In the genomic region with DNA sequence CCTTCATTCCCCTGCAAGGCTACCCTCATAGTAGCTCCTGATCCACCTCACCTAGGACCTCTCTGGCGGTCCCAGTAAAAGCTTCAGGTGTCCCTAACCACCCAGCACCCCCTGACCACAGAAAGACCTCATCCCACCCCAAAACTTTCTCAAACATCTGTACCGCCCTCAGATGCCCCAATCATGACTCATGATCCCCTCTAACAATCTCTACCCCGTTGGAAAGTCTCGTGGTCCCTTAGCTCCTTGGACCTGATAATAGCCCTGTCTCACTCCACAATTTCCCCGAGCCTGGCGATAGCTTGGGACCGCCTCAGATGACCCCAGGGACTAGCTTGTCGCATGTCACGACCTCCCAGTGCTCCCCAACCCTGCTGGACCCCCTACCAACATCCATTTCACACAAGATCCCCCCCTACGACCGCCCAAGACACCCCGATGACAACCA, we compare ENCODE assay signal across 1 cellular context.
TF ChIP-seq lines count a peak whose summit lies in the region.

No MANE protein-coding gene starts in this region.

TF ChIP-seq in liver, 16 proteins besides CTCF, POLR2A, EP300 and RAD21 (continued from another document):
- no peak for TF ChIP-seq NR2F2 (IDR thresholded peaks at IDR 0.05)
